8 cellular contexts compared by ENCODE assay signal in genomic region chrX:139739138-139739537, GRCh38. TPM values are rescaled to one million over a fixed set of nuclear protein-coding genes. Genes with fewer than 3 reads are reported as not detected.
A peak's percentile ranks its signal among the peaks of the same experiment; 100 is the strongest.
DNase-seq lines count a peak whose midpoint lies in the region; ATAC-seq and TF ChIP-seq lines count a peak whose summit lies in the region.

No MANE protein-coding gene starts in this region.

- H3K36me3 Mint-ChIP-seq in activated naive CD4-positive, alpha-beta T cell treated with anti-CD3 and anti-CD28 coated beads for 36 hours (ENCODE audit: low read depth), result peaks cover 23% of the 10 kb centered on the region
- peaks cover 24% of the 10 kb centered on the region for H3K36me3 Mint-ChIP-seq in activated CD8-positive, alpha-beta T cell treated with anti-CD3 and anti-CD28 coated beads for 36 hours (ENCODE audit: low read depth)

- TF ChIP-seq CTCF in activated CD8-positive, alpha-beta T cell treated with anti-CD3 and anti-CD28 coated beads for 36 hours (IDR thresholded peaks at IDR 0.05), result no peak
- TF ChIP-seq CTCF in esophagus squamous epithelium (IDR thresholded peaks at IDR 0.05), result no peak

- TF ChIP-seq POLR2A in esophagus squamous epithelium (IDR thresholded peaks at IDR 0.05), result no peak

- no peak overlapping the region for H3K4me3 ChIP-seq in esophagus squamous epithelium

- CTCF ChIA-PET in activated naive CD4-positive, alpha-beta T cell treated with anti-CD3 and anti-CD28 coated beads for 36 hours (lab: Charles Lee), result no interaction called here
- CTCF ChIA-PET in activated CD8-positive, alpha-beta T cell treated with anti-CD3 and anti-CD28 coated beads for 36 hours (lab: Charles Lee), result no interaction called here

- H3K27me3 ChIP-seq in esophagus squamous epithelium, result no peaks in the 10 kb centered on the region

- H3K9me3 ChIP-seq in esophagus squamous epithelium, result no peaks in the 10 kb centered on the region

- peaks cover 0 to 13% (median 0%) of the 10 kb centered on the region in 3 donors for H3K36me3 ChIP-seq in esophagus squamous epithelium

- H3K4me1 ChIP-seq in esophagus squamous epithelium, result no peaks in the 10 kb centered on the region

- POLR2A ChIA-PET in activated CD8-positive, alpha-beta T cell treated with anti-CD3 and anti-CD28 coated beads for 36 hours (lab: Charles Lee), result interaction anchor here (1.2 kb wide), 1 partner anchor 193 kb away, joined by 3 read pairs; no protein-coding TSS in a partner anchor

- no peaks in the 10 kb centered on the region for H3K9me3 Mint-ChIP-seq in activated naive CD4-positive, alpha-beta T cell treated with anti-CD3 and anti-CD28 coated beads for 36 hours
- no peaks in the 10 kb centered on the region for H3K9me3 Mint-ChIP-seq in activated CD8-positive, alpha-beta T cell treated with anti-CD3 and anti-CD28 coated beads for 36 hours

- no peak overlapping the region for H3K27ac ChIP-seq in esophagus squamous epithelium

- no peak overlapping the region for H3K27ac Mint-ChIP-seq in activated naive CD4-positive, alpha-beta T cell treated with anti-CD3 and anti-CD28 coated beads for 36 hours
- H3K27ac Mint-ChIP-seq in activated CD8-positive, alpha-beta T cell treated with anti-CD3 and anti-CD28 coated beads for 36 hours, result peak overlapping the region; percentile 48

- intact Hi-C loops in activated naive CD4-positive, alpha-beta T cell treated with anti-CD3 and anti-CD28 coated beads for 36 hours (cut with micrococcal nuclease), result no loop called here
- intact Hi-C loops in activated CD8-positive, alpha-beta T cell treated with anti-CD3 and anti-CD28 coated beads for 36 hours (cut with micrococcal nuclease), result no loop called here
- intact Hi-C loops in esophagus squamous epithelium (cut with DNase I), result loop anchor here (10.0 kb wide), 1 partner anchor 56 kb away; no protein-coding TSS in a partner anchor

- DNase-seq in activated naive CD4-positive, alpha-beta T cell treated with anti-CD3 and anti-CD28 coated beads for 36 hours, result peak; percentile 8
- no peak for DNase-seq in activated naive CD4-positive, alpha-beta T cell treated with anti-CD3 and anti-CD28 coated beads, Interleukin-2, amount 50 U/mL, for 16 hours
- DNase-seq in activated CD8-positive, alpha-beta T cell treated with anti-CD3 and anti-CD28 coated beads for 36 hours, result peak; percentile 53
- peak; percentile 26 for DNase-seq in stromal cell of bone marrow (ENCODE audit: low read depth)
- no peak for DNase-seq in effector CD8-positive, alpha-beta T cell (lab: John Stamatoyannopoulos, UW)
- no peak for DNase-seq in esophagus squamous epithelium (lab: John Stamatoyannopoulos, UW)

- H3K4me3 Mint-ChIP-seq in activated naive CD4-positive, alpha-beta T cell treated with anti-CD3 and anti-CD28 coated beads for 36 hours, result no peak overlapping the region
- no peak overlapping the region for H3K4me3 Mint-ChIP-seq in activated CD8-positive, alpha-beta T cell treated with anti-CD3 and anti-CD28 coated beads for 36 hours

- WGBS in esophagus squamous epithelium, 2 donors, result 34 to 42% methylated on average over 2 of the region's 2 CpGs

- ATAC-seq in HG03064 (IDR thresholded peaks at IDR 0.05; ENCODE audit: low read depth, unreplicated experiment) (peak; percentile 81), HG02970 (IDR thresholded peaks at IDR 0.05; ENCODE audit: low FRiP score, unreplicated experiment) (no peak)
- ATAC-seq in activated CD8-positive, alpha-beta T cell treated with anti-CD3 and anti-CD28 coated beads for 36 hours, result peak; percentile 92

- peaks cover 6% of the 10 kb centered on the region for H3K4me1 Mint-ChIP-seq in activated naive CD4-positive, alpha-beta T cell treated with anti-CD3 and anti-CD28 coated beads for 36 hours (ENCODE audit: low read depth)
- H3K4me1 Mint-ChIP-seq in activated CD8-positive, alpha-beta T cell treated with anti-CD3 and anti-CD28 coated beads for 36 hours (ENCODE audit: low read depth), result peaks cover 10% of the 10 kb centered on the region

- no peaks in the 10 kb centered on the region for H3K27me3 Mint-ChIP-seq in activated naive CD4-positive, alpha-beta T cell treated with anti-CD3 and anti-CD28 coated beads for 36 hours (ENCODE audit: low read depth)
- H3K27me3 Mint-ChIP-seq in activated CD8-positive, alpha-beta T cell treated with anti-CD3 and anti-CD28 coated beads for 36 hours, result no peaks in the 10 kb centered on the region

RNA-seq across cellular contexts. Expression of gene MCF2, which starts 31.2 kb away (rescaled TPM):
- total RNA-seq in activated naive CD4-positive, alpha-beta T cell treated with anti-CD3 and anti-CD28 coated beads for 36 hours, result under 1 TPM; 0.07 to 0.10 TPM
- total RNA-seq in activated CD8-positive, alpha-beta T cell treated with anti-CD3 and anti-CD28 coated beads for 36 hours, result under 1 TPM; 0.56 to 0.59 TPM
- total RNA-seq in esophagus squamous epithelium, result under 1 TPM in 1 of 4 donors, not detected in 3; 0.15 TPM

Comparison
In these comparisons a context has a peak if more than half of its experiments do, and no peak if none do; other contexts are left out.
1. DNase-seq: peak in activated naive CD4-positive, alpha-beta T cell treated with anti-CD3 and anti-CD28 coated beads for 36 hours (single experiment), activated CD8-positive, alpha-beta T cell treated with anti-CD3 and anti-CD28 coated beads for 36 hours (single experiment) and stromal cell of bone marrow (single experiment); none in activated naive CD4-positive, alpha-beta T cell treated with anti-CD3 and anti-CD28 coated beads, Interleukin-2, amount 50 U/mL, for 16 hours (single experiment), effector CD8-positive, alpha-beta T cell (single experiment) and esophagus squamous epithelium (single experiment).